Comparison of ENCODE assay signal across 10 cellular contexts in genomic region chr7:74820146-74820805, GRCh38. TPM values are rescaled to one million over a fixed set of nuclear protein-coding genes. Genes with fewer than 3 reads are reported as not detected.
A peak's percentile ranks its signal among the peaks of the same experiment; 100 is the strongest.
DNase-seq lines count a peak whose midpoint lies in the region; ATAC-seq and TF ChIP-seq lines count a peak whose summit lies in the region.
"Not testable (repeated sequence)": the region's sequence is repeated elsewhere in the genome, so short reads cannot be mapped to it uniquely, and the experiment has no call there.
"Had no signal": no experiment of that assay in that cellular context is flagged by ENCODE, and none has a peak within 500 bp of the region (broad histone marks: within the 10 kb centered on the region; RNA-seq: fewer than 3 reads in every experiment).

No MANE protein-coding gene starts in this region.

- not testable (repeated sequence) for H3K4me3 Mint-ChIP-seq in T-cell; stimulated activated naive B cell treated with anti-CD40 and anti-IgM and Interleukin-4, amounts not matched to agents 10 μg/mL and 1 μg/mL and 100 μg/mL, for 72 hours

- H3K4me3 ChIP-seq in gastroesophageal sphincter = not testable (repeated sequence)

- POLR2A ChIA-PET in T-cell (lab: Charles Lee) = not testable (repeated sequence)

- not testable (repeated sequence) for TF ChIP-seq POLR2A in gastroesophageal sphincter (IDR thresholded peaks at IDR 0.05)

- not testable (repeated sequence) for H3K27ac ChIP-seq in gastroesophageal sphincter

- not testable (repeated sequence) for DNase-seq in T-cell; stimulated activated naive B cell treated with anti-CD40 and anti-IgM and Interleukin-4, amounts not matched to agents 10 μg/mL and 1 μg/mL and 100 μg/mL, for 72 hours

- TF ChIP-seq CTCF in gastroesophageal sphincter (IDR thresholded peaks at IDR 0.05) = not testable (repeated sequence)

- not testable (repeated sequence) for H3K36me3 Mint-ChIP-seq in T-cell; stimulated activated naive B cell treated with anti-CD40 and anti-IgM and Interleukin-4, amounts not matched to agents 10 μg/mL and 1 μg/mL and 100 μg/mL, for 72 hours

- CTCF ChIA-PET in T-cell (lab: Charles Lee) = not testable (repeated sequence)

- not testable (repeated sequence) for H3K36me3 ChIP-seq in gastroesophageal sphincter

- not testable (repeated sequence) for H3K9me3 Mint-ChIP-seq in T-cell; stimulated activated naive B cell treated with anti-CD40 and anti-IgM and Interleukin-4, amounts not matched to agents 10 μg/mL and 1 μg/mL and 100 μg/mL, for 72 hours

- ATAC-seq in GM18867 (IDR thresholded peaks at IDR 0.05; ENCODE audit: unreplicated experiment) = peak; percentile 78
- ATAC-seq in GM19463 (IDR thresholded peaks at IDR 0.05; ENCODE audit: unreplicated experiment) = peak; percentile 79
- ATAC-seq in GM21825 (IDR thresholded peaks at IDR 0.05; ENCODE audit: unreplicated experiment) = peak; percentile 80
- peak; percentile 55 for ATAC-seq in HG02970 (IDR thresholded peaks at IDR 0.05; ENCODE audit: low FRiP score, unreplicated experiment)
- ATAC-seq in HG03354 (IDR thresholded peaks at IDR 0.05; ENCODE audit: poor library complexity, severe bottlenecking, unreplicated experiment) = peak; percentile 81
- ATAC-seq in T-cell (replicated peaks in 1 of 4) = peak in 3 of 4 experiments; percentile 37 to 62 (median 41)
- ATAC-seq in gastroesophageal sphincter = peak; percentile 76
- peak; percentile 90 for ATAC-seq in stimulated activated naive B cell treated with anti-CD40 and anti-IgM and Interleukin-4, amounts not matched to agents 10 μg/mL and 1 μg/mL and 100 μg/mL, for 72 hours (replicated peaks)

- H3K27me3 Mint-ChIP-seq in T-cell; stimulated activated naive B cell treated with anti-CD40 and anti-IgM and Interleukin-4, amounts not matched to agents 10 μg/mL and 1 μg/mL and 100 μg/mL, for 72 hours: not testable (repeated sequence)

- H3K4me1 ChIP-seq in gastroesophageal sphincter = not testable (repeated sequence)

- no CpG with 5 or more reads among the region's 23 CpGs for WGBS in gastroesophageal sphincter (ENCODE audit: low coverage in 1 of 2), 2 donors

- not testable (repeated sequence) for TF ChIP-seq EP300 in gastroesophageal sphincter (IDR thresholded peaks at IDR 0.05)

- H3K4me1 Mint-ChIP-seq in T-cell; stimulated activated naive B cell treated with anti-CD40 and anti-IgM and Interleukin-4, amounts not matched to agents 10 μg/mL and 1 μg/mL and 100 μg/mL, for 72 hours: not testable (repeated sequence)

- not testable (repeated sequence) for H3K9me3 ChIP-seq in gastroesophageal sphincter

- H3K27me3 ChIP-seq in gastroesophageal sphincter = not testable (repeated sequence)

- H3K27ac Mint-ChIP-seq in T-cell; stimulated activated naive B cell treated with anti-CD40 and anti-IgM and Interleukin-4, amounts not matched to agents 10 μg/mL and 1 μg/mL and 100 μg/mL, for 72 hours: not testable (repeated sequence)

RNA-seq across cellular contexts. Expression of gene GTF2IRD2, which starts 31.1 kb away (rescaled TPM):
- total RNA-seq in T-cell (10 to 100 TPM; 13.5 to 37.7 (median 29.7) TPM), gastroesophageal sphincter (10 to 100 TPM in 3 of 4 donors, 1 to 10 TPM in 1; 7.9 to 45.6 (median 31.9) TPM)

RNA-seq across cellular contexts. Expression of gene NCF1, which starts 46.5 kb away (rescaled TPM):
- 1 to 10 TPM; 2.6 to 9.4 (median 6.5) TPM for total RNA-seq in T-cell
- 1 to 10 TPM in 3 of 4 donors, under 1 TPM in 1; 0.93 to 5.7 (median 2.3) TPM for total RNA-seq in gastroesophageal sphincter
- total RNA-seq: Caco-2, progenitor cell of endocrine pancreas had no signal
